Comparison of ENCODE assay signal across 8 cellular contexts in the genomic region with DNA sequence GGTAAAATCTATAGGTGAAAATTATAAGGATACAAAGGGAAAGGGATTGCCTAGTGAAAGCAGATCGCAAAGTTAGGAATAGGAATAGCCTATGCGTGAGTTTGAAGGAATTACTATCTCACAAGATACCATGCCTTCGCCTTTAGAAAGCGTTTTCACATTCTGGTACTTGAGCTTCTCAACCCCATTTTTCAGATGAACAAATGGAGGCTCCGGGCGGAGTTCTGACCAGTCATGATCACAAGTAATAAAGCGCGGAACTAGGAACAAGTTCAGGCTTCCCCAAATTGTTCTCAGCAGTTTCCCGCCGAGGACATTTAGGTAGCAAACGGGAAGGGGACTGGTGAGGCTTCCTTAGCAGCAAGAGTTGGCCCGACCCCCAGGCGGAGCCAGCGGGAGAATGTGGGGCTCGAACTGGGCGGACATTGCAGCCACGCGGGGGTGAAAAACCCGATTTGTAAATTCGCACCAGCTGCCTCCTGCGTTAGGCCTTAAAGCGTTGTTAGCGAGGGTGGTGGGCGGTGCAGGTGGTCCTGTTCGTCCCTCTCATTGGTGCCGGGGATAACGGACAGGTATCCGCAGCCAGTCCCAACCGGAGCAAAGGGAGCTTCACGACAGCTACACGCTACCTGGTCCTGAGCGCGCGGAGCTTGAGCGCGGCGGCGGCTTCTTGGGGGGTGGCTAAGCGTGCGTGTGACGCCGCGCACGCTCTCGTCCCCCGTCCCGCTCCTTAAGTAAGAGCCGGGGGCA. TPM values are rescaled to one million over a fixed set of nuclear protein-coding genes. Genes with fewer than 3 reads are reported as not detected.
DNase-seq lines count a peak whose midpoint lies in the region; ATAC-seq and TF ChIP-seq lines count a peak whose summit lies in the region.

No MANE protein-coding gene starts in this region.

- H3K9me3 ChIP-seq in gastroesophageal sphincter: no peaks in the 10 kb centered on the region

- no peaks in the 10 kb centered on the region for H3K9me3 Mint-ChIP-seq in stimulated activated naive CD8-positive, alpha-beta T cell treated with anti-CD3 and anti-CD28 coated beads, Interleukin-15, Interleukin-2, amounts not matched to agents 100 ng/mL and 50 ng/mL, for 24 hours

- DNase-seq in NCI-H1092 (lab: John Stamatoyannopoulos, UW) (peak; percentile 89), non-pigmented ciliary epithelial cell (ENCODE audit: low read depth) (peak; percentile 76), SIG-M5 treated with dmso at 0.1 percent for 504 hours (lab: John Stamatoyannopoulos, UW; ENCODE audit: unreplicated experiment) (no peak), RPMI8226 (no peak)
- DNase-seq in activated effector memory CD4-positive, alpha-beta T cell treated with anti-CD3 and anti-CD28 coated beads, Interleukin-2, amount 50 U/mL, for 16 hours: peak; percentile 87

- peaks cover 0 to 24% (median 8%) of the 10 kb centered on the region in 3 donors for H3K4me1 ChIP-seq in gastroesophageal sphincter

- 19 to 21% methylated on average over 17 to 19 of the region's 48 CpGs for whole genome bisulfite sequencing in gastroesophageal sphincter (ENCODE audit: low coverage in 1 of 2), 2 donors

- peaks cover 0 to 37% of the 10 kb centered on the region in 2 donors for H3K36me3 ChIP-seq in gastroesophageal sphincter

- peak; percentile 98 for ATAC-seq in gastroesophageal sphincter

- peak overlapping the region; percentile 36 to 46 for H3K4me3 ChIP-seq in gastroesophageal sphincter

- TF ChIP-seq EP300 in gastroesophageal sphincter (IDR thresholded peaks at IDR 0.05): no peak

- H3K27me3 ChIP-seq in gastroesophageal sphincter: no peaks in the 10 kb centered on the region

- H3K27ac Mint-ChIP-seq in stimulated activated naive CD8-positive, alpha-beta T cell treated with anti-CD3 and anti-CD28 coated beads, Interleukin-15, Interleukin-2, amounts not matched to agents 100 ng/mL and 50 ng/mL, for 24 hours: peak overlapping the region; percentile 91

- H3K4me1 Mint-ChIP-seq in stimulated activated naive CD8-positive, alpha-beta T cell treated with anti-CD3 and anti-CD28 coated beads, Interleukin-15, Interleukin-2, amounts not matched to agents 100 ng/mL and 50 ng/mL, for 24 hours (ENCODE audit: low read depth): peaks cover 15% of the 10 kb centered on the region

- TF ChIP-seq CTCF in gastroesophageal sphincter (IDR thresholded peaks at IDR 0.05): peak in 2 of 4 experiments; percentile 17

- in situ Hi-C loops in GM18951 (cut with MboI; ENCODE audit: low sequenced_read_pairs, unreplicated experiment): no loop called here

- peak overlapping the region; percentile 78 for H3K4me3 Mint-ChIP-seq in stimulated activated naive CD8-positive, alpha-beta T cell treated with anti-CD3 and anti-CD28 coated beads, Interleukin-15, Interleukin-2, amounts not matched to agents 100 ng/mL and 50 ng/mL, for 24 hours

- H3K36me3 Mint-ChIP-seq in stimulated activated naive CD8-positive, alpha-beta T cell treated with anti-CD3 and anti-CD28 coated beads, Interleukin-15, Interleukin-2, amounts not matched to agents 100 ng/mL and 50 ng/mL, for 24 hours (ENCODE audit: low read depth): no peaks in the 10 kb centered on the region

- no peaks in the 10 kb centered on the region for H3K27me3 Mint-ChIP-seq in stimulated activated naive CD8-positive, alpha-beta T cell treated with anti-CD3 and anti-CD28 coated beads, Interleukin-15, Interleukin-2, amounts not matched to agents 100 ng/mL and 50 ng/mL, for 24 hours

- TF ChIP-seq POLR2A in GM18951 (IDR thresholded peaks at IDR 0.05; ENCODE audit: extremely low read depth, insufficient read depth, insufficient read length) (peak; percentile 46), gastroesophageal sphincter (IDR thresholded peaks at IDR 0.05) (no peak)

- H3K27ac ChIP-seq in gastroesophageal sphincter: peak overlapping the region; percentile 26 to 82 (median 78)

RNA-seq across cellular contexts. Expression of gene SEMA6C, which starts 15.4 kb away (rescaled TPM):
- 10 to 100 TPM in 1 of 4 donors, 1 to 10 TPM in 3; 6.1 to 13.9 (median 8.0) TPM for total RNA-seq in gastroesophageal sphincter

RNA-seq across cellular contexts. Expression of gene TNFAIP8L2, which starts 25.4 kb away (rescaled TPM):
- 1 to 10 TPM in 3 of 4 donors, under 1 TPM in 1; 0.85 to 7.2 (median 4.4) TPM for total RNA-seq in gastroesophageal sphincter

RNA-seq across cellular contexts. Expression of gene LYSMD1, which starts 34.7 kb away (rescaled TPM):
- 10 to 100 TPM; 14.0 to 28.6 (median 14.4) TPM for total RNA-seq in gastroesophageal sphincter

RNA-seq across cellular contexts. Expression of gene SCNM1, which starts 34.9 kb away (rescaled TPM):
- total RNA-seq in gastroesophageal sphincter: 10 to 100 TPM; 18.7 to 32.0 (median 25.6) TPM

RNA-seq across cellular contexts. Expression of gene TMOD4, which starts 44.8 kb away (rescaled TPM):
- total RNA-seq in gastroesophageal sphincter: 1 to 10 TPM in 1 of 4 donors, not detected in 3; 2.2 TPM

Comparison
In these comparisons a context has a peak if more than half of its experiments do, and no peak if none do; other contexts are left out.
1. DNase-seq: peak in NCI-H1092 (single experiment), activated effector memory CD4-positive, alpha-beta T cell treated with anti-CD3 and anti-CD28 coated beads, Interleukin-2, amount 50 U/mL, for 16 hours (single experiment) and non-pigmented ciliary epithelial cell (single experiment); none in SIG-M5 treated with dmso at 0.1 percent for 504 hours (single experiment) and RPMI8226 (single experiment).